13 cellular contexts compared by ENCODE assay signal in the genomic region with DNA sequence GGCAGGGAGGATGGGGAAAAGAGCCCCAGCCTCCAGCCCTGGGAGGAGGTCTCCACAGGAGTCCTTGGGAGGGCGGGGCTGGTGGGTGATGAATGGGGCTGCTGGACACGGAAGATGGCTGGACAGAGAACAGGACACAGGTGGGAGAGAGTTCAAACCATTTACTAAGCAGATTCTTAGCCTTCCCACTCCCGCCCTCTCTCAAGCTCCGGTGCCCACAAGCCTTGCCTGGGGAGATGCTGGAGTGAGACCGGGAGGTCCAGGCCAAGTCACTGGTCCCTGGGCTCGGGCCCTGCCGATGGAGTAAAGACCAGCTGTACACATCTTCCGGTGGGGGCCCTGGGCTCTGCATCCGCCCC. TPM values are rescaled to one million over a fixed set of nuclear protein-coding genes. Genes with fewer than 3 reads are reported as not detected.
DNase-seq lines count a peak whose midpoint lies in the region; ATAC-seq and TF ChIP-seq lines count a peak whose summit lies in the region.
"Had no signal": no experiment of that assay in that cellular context is flagged by ENCODE, and none has a peak within 500 bp of the region (broad histone marks: within the 10 kb centered on the region; RNA-seq: fewer than 3 reads in every experiment).

No MANE protein-coding gene starts in this region.

- no peak overlapping the region for H3K27ac ChIP-seq in thoracic aorta

- H3K4me1 ChIP-seq in thoracic aorta (ENCODE audit: control insufficient read depth in 1 of 2, low read depth in 2 of 2), result peaks cover 0 to 10% of the 10 kb centered on the region in 2 donors

- no peaks in the 10 kb centered on the region for H3K36me3 ChIP-seq in thoracic aorta

- peaks cover 2% of the 10 kb centered on the region for H3K36me3 Mint-ChIP-seq in activated T-cell treated with anti-CD3 and anti-CD28 coated beads, Interleukin-2, amount 50 U/mL, for 4 hours (ENCODE audit: insufficient read depth)
- H3K36me3 Mint-ChIP-seq in brain, result no peaks in the 10 kb centered on the region

- peaks cover 34% of the 10 kb centered on the region for H3K27me3 Mint-ChIP-seq in activated T-cell treated with anti-CD3 and anti-CD28 coated beads, Interleukin-2, amount 50 U/mL, for 4 hours (ENCODE audit: low read depth)
- peaks cover 40% of the 10 kb centered on the region for H3K27me3 Mint-ChIP-seq in brain

- peaks cover 10% of the 10 kb centered on the region for H3K4me1 Mint-ChIP-seq in activated T-cell treated with anti-CD3 and anti-CD28 coated beads, Interleukin-2, amount 50 U/mL, for 4 hours (ENCODE audit: low read depth)
- H3K4me1 Mint-ChIP-seq in brain, result peaks cover 37% of the 10 kb centered on the region

- TF ChIP-seq CTCF in brain (conservative IDR thresholded peaks at IDR 0.05) (no peak), thoracic aorta (IDR thresholded peaks at IDR 0.05) (no peak)

- H3K27me3 ChIP-seq in thoracic aorta (replicated peaks; ENCODE audit: insufficient read depth), result no peaks in the 10 kb centered on the region

- DNase-seq in activated T-cell treated with anti-CD3 and anti-CD28 coated beads, Interleukin-2, amount 50 U/mL, for 4 hours, result no peak
- DNase-seq in activated T-cell treated with anti-CD3 and anti-CD28 coated beads, Interleukin-2, amount 50 U/mL, for 1 hour, result no peak
- DNase-seq in medulla oblongata (ENCODE audit: extremely low spot score) (peak; percentile 8), thoracic aorta (ENCODE audit: low spot score) (no peak), SW 1271 (lab: John Stamatoyannopoulos, UW) (no peak)
- no peak for DNase-seq in stimulated activated naive CD4-positive, alpha-beta T cell treated with Interleukin-2 at 50 U/mL for 16 hours (lab: John Stamatoyannopoulos, UW)
- DNase-seq: effector CD8-positive, alpha-beta T cell had no signal

- H3K9me3 ChIP-seq in thoracic aorta, result no peaks in the 10 kb centered on the region

- H3K27ac Mint-ChIP-seq in brain, result peak overlapping the region in 3 of 5 experiments; percentile 31 to 80 (median 50)
- H3K27ac Mint-ChIP-seq: activated CD4-positive, alpha-beta T cell treated with anti-CD3 and anti-CD28 coated beads for 36 hours had no signal

- H3K9me3 Mint-ChIP-seq in activated T-cell treated with anti-CD3 and anti-CD28 coated beads, Interleukin-2, amount 50 U/mL, for 4 hours, result no peaks in the 10 kb centered on the region
- H3K9me3 Mint-ChIP-seq in brain, result no peaks in the 10 kb centered on the region

- peak overlapping the region; percentile 32 for H3K4me3 ChIP-seq in thoracic aorta

- no peak for ATAC-seq in activated T-cell treated with anti-CD3 and anti-CD28 coated beads, Interleukin-2, amount 50 U/mL, for 4 hours
- ATAC-seq in thoracic aorta (ENCODE audit: insufficient number of reproducible peaks, low FRiP score, low read depth) (no peak), GM18867 (IDR thresholded peaks at IDR 0.05; ENCODE audit: unreplicated experiment) (no peak)
- ATAC-seq: HCT116 had no signal

- peak overlapping the region; percentile 54 for H3K4me3 Mint-ChIP-seq in activated T-cell treated with anti-CD3 and anti-CD28 coated beads, Interleukin-2, amount 50 U/mL, for 4 hours
- peak overlapping the region; percentile 80 to 86 (median 82) for H3K4me3 Mint-ChIP-seq in brain
- H3K4me3 Mint-ChIP-seq: activated CD4-positive, alpha-beta T cell treated with anti-CD3 and anti-CD28 coated beads for 36 hours had no signal

RNA-seq across cellular contexts. Expression of a gene that starts 1.4 kb away (rescaled TPM):
- total RNA-seq in activated T-cell treated with anti-CD3 and anti-CD28 coated beads, Interleukin-2, amount 50 U/mL, for 4 hours, result under 1 TPM; 0.24 to 0.38 (median 0.28) TPM
- 123 TPM for polyA plus RNA-seq in brain (ENCODE audit: insufficient read depth, low read depth, low replicate concordance)
- 10 to 100 TPM; 41.0 to 68.0 TPM for total RNA-seq in thoracic aorta
- total RNA-seq: activated CD4-positive, alpha-beta T cell treated with anti-CD3 and anti-CD28 coated beads for 36 hours; HT-29; OCI-LY7 had no signal

RNA-seq across cellular contexts. Expression of a gene that starts 43.1 kb away (rescaled TPM):
- 10 to 100 TPM; 50.2 to 80.5 (median 54.7) TPM for total RNA-seq in activated T-cell treated with anti-CD3 and anti-CD28 coated beads, Interleukin-2, amount 50 U/mL, for 4 hours
- 21.5 TPM for polyA plus RNA-seq in brain (ENCODE audit: insufficient read depth, low read depth, low replicate concordance)
- total RNA-seq in thoracic aorta, result under 1 TPM in 1 of 2 donors, not detected in 1; 0.99 TPM

RNA-seq across cellular contexts. Expression of a gene that starts 43.9 kb away (rescaled TPM):
- total RNA-seq in activated T-cell treated with anti-CD3 and anti-CD28 coated beads, Interleukin-2, amount 50 U/mL, for 4 hours, result 100 to 1,000 TPM; 107 TPM
- 81.0 TPM for polyA plus RNA-seq in brain (ENCODE audit: insufficient read depth, low read depth, low replicate concordance)
- total RNA-seq in thoracic aorta, result 10 to 100 TPM; 32.0 to 32.5 TPM

Comparison
In these comparisons a context has a peak if more than half of its experiments do, and no peak if none do; other contexts are left out.
1. RNA of a gene that starts 1.4 kb away (total RNA-seq): 41.0 to 68.0 TPM in thoracic aorta; 0.24 to 0.38 TPM in activated T-cell treated with anti-CD3 and anti-CD28 coated beads, Interleukin-2, amount 50 U/mL, for 4 hours; every median in the first group is over 10 times any median in the second.
2. RNA of a gene that starts 43.1 kb away (total RNA-seq): 50.2 to 80.5 TPM in activated T-cell treated with anti-CD3 and anti-CD28 coated beads, Interleukin-2, amount 50 U/mL, for 4 hours; 0.99 TPM in thoracic aorta; every median in the first group is over 10 times any median in the second.